1 cellular context compared by ENCODE assay signal in the genomic region with DNA sequence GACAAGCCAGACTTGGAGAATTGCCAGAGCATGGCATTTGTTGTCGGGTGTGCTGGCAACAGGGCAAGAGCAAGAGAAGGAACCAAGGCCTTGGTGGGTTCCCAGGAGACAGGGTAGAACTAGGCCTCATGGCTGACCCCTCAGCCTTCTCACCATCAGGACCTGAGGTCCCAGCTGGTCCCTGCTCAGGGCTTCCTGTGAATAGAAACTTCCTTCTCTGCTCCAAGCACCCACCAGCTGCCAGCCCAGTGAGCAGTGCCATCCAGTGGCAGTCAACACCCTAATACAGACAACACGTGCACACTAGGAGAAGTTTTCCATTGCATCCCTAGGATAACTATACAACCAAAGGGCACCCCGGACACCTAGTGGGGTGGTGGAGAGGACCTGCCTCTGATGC.
TF ChIP-seq lines count a peak whose summit lies in the region.

No MANE protein-coding gene starts in this region.

TF ChIP-seq in A549, 52 proteins besides CTCF, POLR2A, EP300 and RAD21:
- TF ChIP-seq, protein P1, sequence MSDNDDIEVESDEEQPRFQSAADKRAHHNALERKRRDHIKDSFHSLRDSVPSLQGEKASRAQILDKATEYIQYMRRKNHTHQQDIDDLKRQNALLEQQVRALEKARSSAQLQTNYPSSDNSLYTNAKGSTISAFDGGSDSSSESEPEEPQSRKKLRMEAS (IDR thresholded peaks at IDR 0.05) = 0 out of 2 replicates have a peak, but pooled peaks have one; percentile 34
- TF ChIP-seq NPAS2 (CRISPR knock-in tag; IDR thresholded peaks at IDR 0.05; ENCODE audit: borderline replicate concordance) = no peak
TF ChIP-seq in A549: peak in this region for 1.
